ENCODE assay signal across 8 cellular contexts in the genomic region with DNA sequence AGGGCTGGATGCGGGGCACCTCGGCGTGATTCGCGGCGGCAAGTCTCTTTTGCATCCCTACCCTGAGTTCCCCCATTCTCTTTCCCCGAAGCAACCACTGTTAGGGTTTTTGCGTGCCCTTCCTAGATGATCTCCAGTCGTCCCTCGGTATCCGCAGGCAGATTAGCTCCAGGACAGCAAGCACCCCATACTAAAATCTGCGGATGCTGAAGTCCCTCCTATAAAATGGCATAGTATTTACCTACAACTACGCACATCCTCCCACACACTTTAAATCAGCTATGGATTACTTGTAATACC. TPM values are rescaled to one million over a fixed set of nuclear protein-coding genes. Genes with fewer than 3 reads are reported as not detected.
A peak's percentile ranks its signal among the peaks of the same experiment; 100 is the strongest.
DNase-seq lines count a peak whose midpoint lies in the region; ATAC-seq and TF ChIP-seq lines count a peak whose summit lies in the region.

No MANE protein-coding gene starts in this region.

- H3K27me3 Mint-ChIP-seq in GM23338 (ENCODE audit: insufficient read depth, low read depth, poor library complexity) (peaks cover 11% of the 10 kb centered on the region), immature natural killer cell (ENCODE audit: low read depth in 3 of 3) (peaks cover 5 to 8% (median 6%) of the 10 kb centered on the region in 3 donors)
- no peaks in the 10 kb centered on the region for H3K27me3 Mint-ChIP-seq in activated T-helper 1 cell treated with anti-CD3 and anti-CD28 coated beads, Interleukin-12 subunit alpha, Interleukin-12 subunit beta, Interleukin-2, Interleukin-4 antibody, amounts not matched to agents 30 ng/mL and 10 ng/mL and 1 ng/mL, durations not matched to agents 14 hours and 24 hours and 36 hours (ENCODE audit: insufficient read depth)

- no peaks in the 10 kb centered on the region for H3K4me1 ChIP-seq in GM23338 (ENCODE audit: insufficient read depth)
- peaks cover 5% of the 10 kb centered on the region for H3K4me1 ChIP-seq in testis

- 0 out of 2 replicates have a peak, but pooled peaks cover 4% of the 10 kb centered on the region for H3F3A ChIP-seq in GM23338 (replicated peaks; ENCODE audit: low read depth)

- H3K9me3 ChIP-seq in AG04450 (ENCODE audit: control insufficient read depth, insufficient read depth, low read length) (no peaks in the 10 kb centered on the region), testis (no peaks in the 10 kb centered on the region)

- H3K4me2 ChIP-seq in GM23338: peak overlapping the region; percentile 95

- H3K4me1 Mint-ChIP-seq in GM23338 (peaks cover 9% of the 10 kb centered on the region; the same call in 2 of the 3 replicates), immature natural killer cell (peaks cover 8 to 19% of the 10 kb centered on the region in 2 donors)
- H3K4me1 Mint-ChIP-seq in activated T-helper 1 cell treated with anti-CD3 and anti-CD28 coated beads, Interleukin-12 subunit alpha, Interleukin-12 subunit beta, Interleukin-2, Interleukin-4 antibody, amounts not matched to agents 30 ng/mL and 10 ng/mL and 1 ng/mL, durations not matched to agents 14 hours and 24 hours and 36 hours (ENCODE audit: low read depth): peaks cover 52% of the 10 kb centered on the region

- H4K20me1 ChIP-seq in GM23338 (replicated peaks; ENCODE audit: insufficient read depth): no peaks in the 10 kb centered on the region

- H3K4me3 ChIP-seq in AG04450 (ENCODE audit: low read depth, low read length): peak overlapping the region; percentile 77
- H3K4me3 ChIP-seq in GM23338: peak overlapping the region; percentile 89
- peak overlapping the region; percentile 62 to 77 for H3K4me3 ChIP-seq in testis

- no peak for TF ChIP-seq POLR2A in testis (IDR thresholded peaks at IDR 0.05)

- no peak for ATAC-seq in GM23338
- no peak for ATAC-seq in HG02759 (IDR thresholded peaks at IDR 0.05; ENCODE audit: unreplicated experiment)

- no peaks in the 10 kb centered on the region for H3K36me3 ChIP-seq in GM23338 (ENCODE audit: insufficient read depth)
- H3K36me3 ChIP-seq in testis (ENCODE audit: low read depth, missing control alignments): no peaks in the 10 kb centered on the region

- DNase-seq in AG04450 (ENCODE audit: low read depth, low spot score) (no peak), GM23338 (ENCODE audit: low spot score) (no peak), immature natural killer cell (no peak), testis (no peak), NCI-H1048 (lab: John Stamatoyannopoulos, UW) (no peak), cerebellum (ENCODE audit: low spot score) (no peak)
- DNase-seq in activated T-helper 1 cell treated with anti-CD3 and anti-CD28 coated beads, Interleukin-12 subunit alpha, Interleukin-12 subunit beta, Interleukin-2, Interleukin-4 antibody, amounts not matched to agents 30 ng/mL and 10 ng/mL and 1 ng/mL, durations not matched to agents 14 hours and 24 hours and 36 hours (ENCODE audit: low spot score): no peak

- TF ChIP-seq CTCF in AG04450 (IDR thresholded peaks at IDR 0.05; ENCODE audit: low read depth, low read length) (no peak), GM23338 (conservative IDR thresholded peaks at IDR 0.05; ENCODE audit: low read depth in 2 of 2) (no peak), testis (IDR thresholded peaks at IDR 0.05) (no peak)

- H3K36me3 Mint-ChIP-seq in GM23338 (ENCODE audit: low read depth) (peaks cover 3% of the 10 kb centered on the region; the same call in 1 of the 3 replicates), immature natural killer cell (no peaks in the 10 kb centered on the region)
- H3K36me3 Mint-ChIP-seq in activated T-helper 1 cell treated with anti-CD3 and anti-CD28 coated beads, Interleukin-12 subunit alpha, Interleukin-12 subunit beta, Interleukin-2, Interleukin-4 antibody, amounts not matched to agents 30 ng/mL and 10 ng/mL and 1 ng/mL, durations not matched to agents 14 hours and 24 hours and 36 hours (ENCODE audit: low read depth): peaks cover 3% of the 10 kb centered on the region

- peaks cover 4% of the 10 kb centered on the region; the same call in 1 of the 2 replicates for H3K9me2 ChIP-seq in GM23338 (ENCODE audit: insufficient read depth)

- peak overlapping the region; percentile 93 for H3K4me3 Mint-ChIP-seq in GM23338
- H3K4me3 Mint-ChIP-seq in activated T-helper 1 cell treated with anti-CD3 and anti-CD28 coated beads, Interleukin-12 subunit alpha, Interleukin-12 subunit beta, Interleukin-2, Interleukin-4 antibody, amounts not matched to agents 30 ng/mL and 10 ng/mL and 1 ng/mL, durations not matched to agents 14 hours and 24 hours and 36 hours: peak overlapping the region; percentile 87
- peak overlapping the region; percentile 92 to 95 (median 93) for H3K4me3 Mint-ChIP-seq in immature natural killer cell

- no peaks in the 10 kb centered on the region for H3K27me3 ChIP-seq in AG04450 (ENCODE audit: control insufficient read depth, insufficient read depth, low read length)
- 0 out of 2 replicates have a peak, but pooled peaks cover 8% of the 10 kb centered on the region for H3K27me3 ChIP-seq in GM23338 (ENCODE audit: insufficient read depth)
- no peaks in the 10 kb centered on the region for H3K27me3 ChIP-seq in testis

- H3K9me3 Mint-ChIP-seq in GM23338 (no peaks in the 10 kb centered on the region), immature natural killer cell (no peaks in the 10 kb centered on the region)
- H3K9me3 Mint-ChIP-seq in activated T-helper 1 cell treated with anti-CD3 and anti-CD28 coated beads, Interleukin-12 subunit alpha, Interleukin-12 subunit beta, Interleukin-2, Interleukin-4 antibody, amounts not matched to agents 30 ng/mL and 10 ng/mL and 1 ng/mL, durations not matched to agents 14 hours and 24 hours and 36 hours: no peaks in the 10 kb centered on the region

- intact Hi-C loops in activated T-helper 1 cell treated with anti-CD3 and anti-CD28 coated beads, Interleukin-12 subunit alpha, Interleukin-12 subunit beta, Interleukin-2, Interleukin-4 antibody, amounts not matched to agents 30 ng/mL and 10 ng/mL and 1 ng/mL, durations not matched to agents 14 hours and 24 hours and 36 hours (cut with micrococcal nuclease): loop anchor here (1.0 to 2.0 kb wide), 2 partner anchors 9 to 76 kb away; a partner anchor contains a TSS
- intact Hi-C loops in testis (cut with DNase I; ENCODE audit: low total_unique reads): no loop called here

- CTCF ChIA-PET in AG04450 (lab: Charles Lee): interaction anchor here (1.2 to 1.9 kb wide), 2 partner anchors 8 to 164 kb away, joined by 4 to 6 read pairs; no protein-coding TSS in a partner anchor

- POLR2A ChIA-PET in AG04450 (lab: Yijun Ruan, JAX): no interaction called here

- peak overlapping the region; percentile 98 for H2AFZ ChIP-seq in GM23338

- no peaks in the 10 kb centered on the region for H3K79me2 ChIP-seq in GM23338 (replicated peaks; ENCODE audit: insufficient read depth)

- H3K27ac Mint-ChIP-seq in GM23338 (peak overlapping the region; percentile 92), immature natural killer cell (peak overlapping the region; percentile 76 to 98 (median 96))
- peak overlapping the region; percentile 97 for H3K27ac Mint-ChIP-seq in activated T-helper 1 cell treated with anti-CD3 and anti-CD28 coated beads, Interleukin-12 subunit alpha, Interleukin-12 subunit beta, Interleukin-2, Interleukin-4 antibody, amounts not matched to agents 30 ng/mL and 10 ng/mL and 1 ng/mL, durations not matched to agents 14 hours and 24 hours and 36 hours

- H3K27ac ChIP-seq in AG04450 (ENCODE audit: low read depth, low read length): peak overlapping the region; percentile 65
- H3K27ac ChIP-seq in GM23338 (ENCODE audit: low read depth): no peak overlapping the region
- peak overlapping the region; percentile 67 to 82 for H3K27ac ChIP-seq in testis

- WGBS in testis, 2 donors: 1% methylated on average over 13 of the region's 13 CpGs

TF ChIP-seq in GM23338, 12 proteins besides CTCF, POLR2A, EP300 and RAD21 (continues in another document):
- TF ChIP-seq, protein P1, sequence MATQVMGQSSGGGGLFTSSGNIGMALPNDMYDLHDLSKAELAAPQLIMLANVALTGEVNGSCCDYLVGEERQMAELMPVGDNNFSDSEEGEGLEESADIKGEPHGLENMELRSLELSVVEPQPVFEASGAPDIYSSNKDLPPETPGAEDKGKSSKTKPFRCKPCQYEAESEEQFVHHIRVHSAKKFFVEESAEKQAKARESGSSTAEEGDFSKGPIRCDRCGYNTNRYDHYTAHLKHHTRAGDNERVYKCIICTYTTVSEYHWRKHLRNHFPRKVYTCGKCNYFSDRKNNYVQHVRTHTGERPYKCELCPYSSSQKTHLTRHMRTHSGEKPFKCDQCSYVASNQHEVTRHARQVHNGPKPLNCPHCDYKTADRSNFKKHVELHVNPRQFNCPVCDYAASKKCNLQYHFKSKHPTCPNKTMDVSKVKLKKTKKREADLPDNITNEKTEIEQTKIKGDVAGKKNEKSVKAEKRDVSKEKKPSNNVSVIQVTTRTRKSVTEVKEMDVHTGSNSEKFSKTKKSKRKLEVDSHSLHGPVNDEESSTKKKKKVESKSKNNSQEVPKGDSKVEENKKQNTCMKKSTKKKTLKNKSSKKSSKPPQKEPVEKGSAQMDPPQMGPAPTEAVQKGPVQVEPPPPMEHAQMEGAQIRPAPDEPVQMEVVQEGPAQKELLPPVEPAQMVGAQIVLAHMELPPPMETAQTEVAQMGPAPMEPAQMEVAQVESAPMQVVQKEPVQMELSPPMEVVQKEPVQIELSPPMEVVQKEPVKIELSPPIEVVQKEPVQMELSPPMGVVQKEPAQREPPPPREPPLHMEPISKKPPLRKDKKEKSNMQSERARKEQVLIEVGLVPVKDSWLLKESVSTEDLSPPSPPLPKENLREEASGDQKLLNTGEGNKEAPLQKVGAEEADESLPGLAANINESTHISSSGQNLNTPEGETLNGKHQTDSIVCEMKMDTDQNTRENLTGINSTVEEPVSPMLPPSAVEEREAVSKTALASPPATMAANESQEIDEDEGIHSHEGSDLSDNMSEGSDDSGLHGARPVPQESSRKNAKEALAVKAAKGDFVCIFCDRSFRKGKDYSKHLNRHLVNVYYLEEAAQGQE (IDR thresholded peaks at IDR 0.05; ENCODE audit: unreplicated experiment): no peak
- TF ChIP-seq ZNF331 (CRISPR knock-in tag; IDR thresholded peaks at IDR 0.05; ENCODE audit: low read depth) (no peak), CREB1 (CRISPR knock-in tag; IDR thresholded peaks at IDR 0.05; ENCODE audit: low read depth) (no peak), JUNB (IDR thresholded peaks at IDR 0.05; ENCODE audit: unreplicated experiment) (no peak)

RNA-seq across cellular contexts. Expression of a gene that starts 22.8 kb away (rescaled TPM):
- polyA plus RNA-seq in AG04450 (2011; rRNA removed) (not detected in 2 replicates), GM23338 (2016; fragmentation: Nextera tagmentation; extraction: Ambion mirVana) (not detected in 2 replicates), immature natural killer cell (not detected), testis (ENCODE audit: insufficient read depth, low read depth, low replicate concordance) (45.4 TPM)
- not detected in 2 replicates for polyA minus RNA-seq in AG04450 (2011; rRNA and poly(A)+ RNA removed)
- not detected in 2 replicates for total RNA-seq in GM23338 (2014; rRNA removed; shearing (Covaris generic))
- total RNA-seq in activated T-helper 1 cell treated with anti-CD3 and anti-CD28 coated beads, Interleukin-12 subunit alpha, Interleukin-12 subunit beta, Interleukin-2, Interleukin-4 antibody, amounts not matched to agents 30 ng/mL and 10 ng/mL and 1 ng/mL, durations not matched to agents 14 hours and 24 hours and 36 hours: not detected in 2 replicates
- total RNA-seq in testis (10 to 100 TPM in 1 of 2 donors, 1 to 10 TPM in 1; 3.8 to 13.9 TPM), cerebellum (1.4 TPM)
